In the genomic region with DNA sequence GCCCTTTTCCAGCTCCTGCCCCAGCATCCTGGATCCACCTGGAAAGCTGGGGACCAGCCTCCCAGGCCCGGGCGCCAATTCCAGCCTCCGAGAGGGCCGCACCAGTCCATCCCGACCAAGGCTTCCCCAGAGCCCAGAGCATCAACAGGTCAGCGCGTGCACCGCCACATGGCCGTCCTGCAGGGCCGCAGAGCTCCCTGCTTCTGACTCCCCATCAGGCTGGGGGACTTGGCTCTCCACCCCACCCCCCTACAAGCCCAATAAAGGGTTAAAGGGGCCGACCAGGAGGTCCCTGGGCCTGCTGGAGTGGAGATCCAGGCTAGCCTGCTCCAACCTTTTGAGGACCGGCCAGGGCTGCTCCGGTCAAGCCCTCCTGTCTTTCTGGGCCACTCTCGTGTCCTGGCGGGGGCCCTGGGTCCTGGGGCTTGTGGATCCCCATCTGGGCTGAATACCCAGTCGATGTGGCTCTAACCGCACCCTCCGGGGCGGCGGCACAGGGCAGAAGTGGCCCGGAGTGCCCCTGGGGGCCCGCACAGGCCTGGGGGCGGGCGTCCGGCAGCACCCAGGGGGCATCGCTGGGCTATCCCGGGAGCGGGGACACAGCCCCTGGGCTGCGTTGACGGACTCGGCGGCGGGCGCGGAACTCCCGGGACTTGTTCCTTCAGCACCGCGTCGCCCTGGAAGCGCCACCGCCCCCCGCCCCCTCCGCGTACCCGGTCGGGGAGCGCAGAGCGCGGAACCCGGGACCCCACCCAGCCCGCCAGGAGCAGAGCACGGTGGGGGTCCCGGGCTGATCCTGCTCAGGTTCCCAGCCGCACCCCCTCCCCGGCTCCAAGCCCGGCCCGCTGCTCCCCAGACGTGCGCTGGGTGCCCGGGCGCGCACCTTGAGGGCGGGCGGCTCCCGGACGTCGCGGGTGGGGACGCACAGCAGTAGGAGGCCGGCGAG, we compare ENCODE assay signal across 9 cellular contexts. TPM values are rescaled to one million over a fixed set of nuclear protein-coding genes. Genes with fewer than 3 reads are reported as not detected.
DNase-seq lines count a peak whose midpoint lies in the region; ATAC-seq and TF ChIP-seq lines count a peak whose summit lies in the region.
"Had no signal": no experiment of that assay in that cellular context is flagged by ENCODE, and none has a peak within 500 bp of the region (broad histone marks: within the 10 kb centered on the region; RNA-seq: fewer than 3 reads in every experiment).

No MANE protein-coding gene starts in this region.

- peaks cover 7 to 22% of the 10 kb centered on the region in 2 donors for H3K27me3 Mint-ChIP-seq in natural killer cell (ENCODE audit: low read depth in 2 of 2)
- H3K27me3 Mint-ChIP-seq in natural killer cell treated with Interleukin-12 subunit alpha and Interleukin-12 subunit beta and Interleukin-15 and Interleukin-18, amount 100 ng/mL, for 72 hours = peaks cover 8 to 11% of the 10 kb centered on the region in 2 donors
- H3K27me3 Mint-ChIP-seq in dendritic cell treated with granulocyte-macrophage colony-stimulating factor and Interleukin-4, amounts not matched to agents 40 ng/mL and 50 ng/mL, for 4 days = peaks cover 80% of the 10 kb centered on the region

- H3K4me1 Mint-ChIP-seq in natural killer cell = no peaks in the 10 kb centered on the region
- H3K4me1 Mint-ChIP-seq in natural killer cell treated with Interleukin-12 subunit alpha and Interleukin-12 subunit beta and Interleukin-15 and Interleukin-18, amount 100 ng/mL, for 72 hours (ENCODE audit: low read depth in 2 of 2) = peaks cover 0 to 6% of the 10 kb centered on the region in 2 donors
- H3K4me1 Mint-ChIP-seq in dendritic cell treated with granulocyte-macrophage colony-stimulating factor and Interleukin-4, amounts not matched to agents 40 ng/mL and 50 ng/mL, for 4 days (ENCODE audit: low read depth) = peaks cover 6% of the 10 kb centered on the region

- peaks cover 0 to 3% of the 10 kb centered on the region in 2 donors for H3K9me3 ChIP-seq in lung (ENCODE audit: control insufficient read depth in 2 of 2, insufficient read depth in 1 of 2, low read length in 1 of 2)

- 13% methylated on average over 59 to 71 of the region's 71 CpGs for WGBS in lung, 2 donors
- WGBS in urinary bladder = 18% methylated on average over 71 of the region's 71 CpGs

- H3K4me1 ChIP-seq in lung (ENCODE audit: control insufficient read depth in 2 of 2, insufficient read depth in 2 of 2, low read length in 2 of 2) = peaks cover 0 to 12% of the 10 kb centered on the region in 2 donors
- no peaks in the 10 kb centered on the region for H3K4me1 ChIP-seq in urinary bladder (ENCODE audit: insufficient read depth)

- no peaks in the 10 kb centered on the region for H3K36me3 ChIP-seq in lung (ENCODE audit: control insufficient read depth in 2 of 2, insufficient read depth in 2 of 2, low read length in 2 of 2)
- H3K36me3 ChIP-seq in urinary bladder (ENCODE audit: insufficient read depth) = no peaks in the 10 kb centered on the region

- DNase-seq in natural killer cell = no peak
- no peak for DNase-seq in natural killer cell treated with Interleukin-12 subunit alpha and Interleukin-12 subunit beta and Interleukin-15 and Interleukin-18, amount 100 ng/mL, for 72 hours (ENCODE audit: low spot score)
- DNase-seq in lung (ENCODE audit: low spot score) = no peak
- no peak for DNase-seq in posterior cingulate gyrus
- no peak for DNase-seq in HT-29 (ENCODE audit: low spot score)
- DNase-seq: GM23248 had no signal

- H3K4me3 Mint-ChIP-seq in natural killer cell = peak overlapping the region; percentile 21
- H3K4me3 Mint-ChIP-seq in natural killer cell treated with Interleukin-12 subunit alpha and Interleukin-12 subunit beta and Interleukin-15 and Interleukin-18, amount 100 ng/mL, for 72 hours = no peak overlapping the region
- H3K4me3 Mint-ChIP-seq in dendritic cell treated with granulocyte-macrophage colony-stimulating factor and Interleukin-4, amounts not matched to agents 40 ng/mL and 50 ng/mL, for 4 days = peak overlapping the region; percentile 9

- H3K27me3 ChIP-seq in lung (ENCODE audit: control insufficient read depth, insufficient read depth) = peaks cover 4% of the 10 kb centered on the region

- no peak for TF ChIP-seq CTCF in natural killer cell (IDR thresholded peaks at IDR 0.05)
- TF ChIP-seq CTCF in lung (IDR thresholded peaks at IDR 0.05; ENCODE audit: control extremely low read depth, extremely low read depth) = no peak

- intact Hi-C loops in natural killer cell (cut with micrococcal nuclease) = no loop called here
- intact Hi-C loops in dendritic cell treated with granulocyte-macrophage colony-stimulating factor and Interleukin-4, amounts not matched to agents 40 ng/mL and 50 ng/mL, for 4 days (cut with micrococcal nuclease) = no loop called here
- intact Hi-C loops in posterior cingulate gyrus (cut with DNase I) = no loop called here

- peak overlapping the region; percentile 13 for H3K4me3 ChIP-seq in lung
- peak overlapping the region; percentile 38 for H3K4me3 ChIP-seq in urinary bladder (ENCODE audit: low read depth, low read length)
- H3K4me3 ChIP-seq: GM23248 had no signal

- H3K36me3 Mint-ChIP-seq in natural killer cell = no peaks in the 10 kb centered on the region
- no peaks in the 10 kb centered on the region for H3K36me3 Mint-ChIP-seq in natural killer cell treated with Interleukin-12 subunit alpha and Interleukin-12 subunit beta and Interleukin-15 and Interleukin-18, amount 100 ng/mL, for 72 hours
- H3K36me3 Mint-ChIP-seq in dendritic cell treated with granulocyte-macrophage colony-stimulating factor and Interleukin-4, amounts not matched to agents 40 ng/mL and 50 ng/mL, for 4 days (ENCODE audit: low read depth) = no peaks in the 10 kb centered on the region

- ATAC-seq in natural killer cell (peak in 1 of 3 donors; percentile 35), lung (ENCODE audit: insufficient read depth, low FRiP score) (no peak), GM19455 (IDR thresholded peaks at IDR 0.05; ENCODE audit: unreplicated experiment) (no peak)
- no peak for ATAC-seq in natural killer cell treated with Interleukin-12 subunit alpha and Interleukin-12 subunit beta and Interleukin-15 and Interleukin-18, amount 100 ng/mL, for 72 hours

- H3K27ac Mint-ChIP-seq in natural killer cell = no peak overlapping the region
- no peak overlapping the region for H3K27ac Mint-ChIP-seq in natural killer cell treated with Interleukin-12 subunit alpha and Interleukin-12 subunit beta and Interleukin-15 and Interleukin-18, amount 100 ng/mL, for 72 hours
- H3K27ac Mint-ChIP-seq in dendritic cell treated with granulocyte-macrophage colony-stimulating factor and Interleukin-4, amounts not matched to agents 40 ng/mL and 50 ng/mL, for 4 days = no peak overlapping the region

- H3K27ac ChIP-seq in lung (ENCODE audit: low read depth in 1 of 2, low read length in 1 of 2) (no peak overlapping the region), urinary bladder (ENCODE audit: low read depth) (no peak overlapping the region)
- H3K27ac ChIP-seq: GM23248 had no signal

- no peaks in the 10 kb centered on the region for H3K9me3 Mint-ChIP-seq in natural killer cell
- H3K9me3 Mint-ChIP-seq in natural killer cell treated with Interleukin-12 subunit alpha and Interleukin-12 subunit beta and Interleukin-15 and Interleukin-18, amount 100 ng/mL, for 72 hours = no peaks in the 10 kb centered on the region
- H3K9me3 Mint-ChIP-seq in dendritic cell treated with granulocyte-macrophage colony-stimulating factor and Interleukin-4, amounts not matched to agents 40 ng/mL and 50 ng/mL, for 4 days = no peaks in the 10 kb centered on the region

RNA-seq across cellular contexts. Expression of gene ENTPD2, which starts 0.6 kb away (rescaled TPM):
- total RNA-seq in natural killer cell (not detected), lung (1 to 10 TPM; 1.8 to 3.2 TPM), urinary bladder (6.4 TPM)
- not detected for total RNA-seq in natural killer cell treated with Interleukin-12 subunit alpha and Interleukin-12 subunit beta and Interleukin-15 and Interleukin-18, amount 100 ng/mL, for 72 hours
- polyA plus RNA-seq in lung (under 1 TPM; 0.39 to 0.53 TPM), urinary bladder (2.8 TPM)
- 2.5 and 2.7 TPM in 2 replicates for total RNA-seq in HT-29 (2014; rRNA removed; shearing (Covaris generic))
- total RNA-seq: GM23248 had no signal
- polyA plus RNA-seq: GM23248 had no signal

RNA-seq across cellular contexts. Expression of gene NPDC1, which starts 7.3 kb away (rescaled TPM):
- total RNA-seq in natural killer cell (1 to 10 TPM in 2 of 3 donors, under 1 TPM in 1; 0.87 to 5.6 (median 3.4) TPM), lung (10 to 100 TPM; 28.7 to 99.3 TPM), urinary bladder (17.9 TPM)
- total RNA-seq in natural killer cell treated with Interleukin-12 subunit alpha and Interleukin-12 subunit beta and Interleukin-15 and Interleukin-18, amount 100 ng/mL, for 72 hours = 10 to 100 TPM; 11.2 to 41.7 TPM
- polyA plus RNA-seq in lung (10 to 100 TPM; 49.0 to 87.5 TPM), urinary bladder (120 TPM)
- 59.9 and 84.3 TPM in 2 replicates for total RNA-seq in HT-29 (2014; rRNA removed; shearing (Covaris generic))

RNA-seq across cellular contexts. Expression of gene SAPCD2, which starts 17.1 kb away (rescaled TPM):
- total RNA-seq in natural killer cell (1 to 10 TPM in 2 of 3 donors, under 1 TPM in 1; 0.59 to 2.6 (median 1.0) TPM), lung (1 to 10 TPM; 1.4 to 1.7 TPM), urinary bladder (3.2 TPM)
- total RNA-seq in natural killer cell treated with Interleukin-12 subunit alpha and Interleukin-12 subunit beta and Interleukin-15 and Interleukin-18, amount 100 ng/mL, for 72 hours = 10 to 100 TPM in 1 of 2 donors, 1 to 10 TPM in 1; 9.5 to 20.8 TPM
- polyA plus RNA-seq in lung (1 to 10 TPM; 1.3 to 2.1 TPM), urinary bladder (0.63 TPM)
- total RNA-seq in HT-29 (2014; rRNA removed; shearing (Covaris generic)) = 217 and 239 TPM in 2 replicates

RNA-seq across cellular contexts. Expression of gene FUT7, which starts 21.4 kb away (rescaled TPM):
- total RNA-seq in natural killer cell (1 to 10 TPM in 2 of 3 donors, under 1 TPM in 1; 0.99 to 5.1 (median 3.9) TPM), lung (1 to 10 TPM in 1 of 2 donors, under 1 TPM in 1; 0.37 to 1.0 TPM), urinary bladder (not detected)
- 10 to 100 TPM; 10.0 to 17.8 TPM for total RNA-seq in natural killer cell treated with Interleukin-12 subunit alpha and Interleukin-12 subunit beta and Interleukin-15 and Interleukin-18, amount 100 ng/mL, for 72 hours
- polyA plus RNA-seq in lung (1 to 10 TPM in 1 of 2 donors, under 1 TPM in 1; 0.45 to 5.5 TPM), urinary bladder (0.18 TPM)
- 0.36 and 0.42 TPM in 2 replicates for total RNA-seq in HT-29 (2014; rRNA removed; shearing (Covaris generic))
- total RNA-seq: GM23248 had no signal
- polyA plus RNA-seq: GM23248 had no signal

RNA-seq across cellular contexts. Expression of gene UAP1L1, which starts 24.0 kb away (rescaled TPM):
- total RNA-seq in natural killer cell = 10 to 100 TPM; 10.5 to 25.8 (median 19.3) TPM
- 10 to 100 TPM; 19.9 to 22.0 TPM for total RNA-seq in natural killer cell treated with Interleukin-12 subunit alpha and Interleukin-12 subunit beta and Interleukin-15 and Interleukin-18, amount 100 ng/mL, for 72 hours
- 10 to 100 TPM; 12.2 to 35.5 TPM for total RNA-seq in lung
- polyA plus RNA-seq in lung = 10 to 100 TPM; 14.5 to 19.7 TPM
- 4.0 TPM for total RNA-seq in urinary bladder
- 11.5 TPM for polyA plus RNA-seq in urinary bladder
- total RNA-seq in HT-29 (2014; rRNA removed; shearing (Covaris generic)) = 3.7 and 5.3 TPM in 2 replicates

Comparison
In these comparisons a context has a peak if more than half of its experiments do, and no peak if none do; other contexts are left out.
1. RNA of gene SAPCD2, which starts 17.1 kb away (total RNA-seq): 217 to 239 TPM in HT-29; 9.5 to 20.8 TPM in natural killer cell treated with Interleukin-12 subunit alpha and Interleukin-12 subunit beta and Interleukin-15 and Interleukin-18, amount 100 ng/mL, for 72 hours, 3.2 TPM in urinary bladder (single experiment), 1.4 to 1.7 TPM in lung and 0.59 to 2.6 TPM in natural killer cell; every median in the first group is over 10 times any median in the second.